ENCODE assay signal across 14 cellular contexts in the genomic region with DNA sequence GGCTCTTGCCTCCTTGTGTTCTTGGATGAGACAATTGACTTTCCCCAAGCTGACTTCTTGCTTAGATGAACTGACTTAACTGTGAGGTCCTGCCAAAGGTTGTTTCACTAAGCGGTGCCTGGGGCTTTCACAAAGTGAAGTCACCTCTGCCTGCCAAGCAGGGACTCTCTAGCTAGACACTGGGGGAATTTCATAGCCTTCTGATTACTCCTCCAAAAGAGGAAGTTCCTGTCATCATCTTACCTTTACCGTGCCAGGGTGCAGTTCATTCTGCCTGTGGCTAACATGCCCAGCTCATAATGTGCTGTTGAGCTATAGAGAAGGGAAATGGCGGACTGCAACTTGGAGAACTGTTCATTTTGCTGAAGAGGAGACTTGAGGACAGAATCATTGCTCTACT.
A peak's percentile ranks its signal among the peaks of the same experiment; 100 is the strongest.
DNase-seq lines count a peak whose midpoint lies in the region; ATAC-seq, FAIRE-seq and TF ChIP-seq lines count a peak whose summit lies in the region.
"Had no signal": no experiment of that assay in that cellular context is flagged by ENCODE, and none has a peak within 500 bp of the region (broad histone marks: within the 10 kb centered on the region; RNA-seq: fewer than 3 reads in every experiment).

No MANE protein-coding gene starts in this region.

- peaks cover 2% of the 10 kb centered on the region for H3K36me3 ChIP-seq in bronchial epithelial cell (ENCODE audit: control insufficient read depth, insufficient read depth, low read length)
- H3K36me3 ChIP-seq in A673 (ENCODE audit: insufficient read depth, low read length, poor library complexity, severe bottlenecking): no peaks in the 10 kb centered on the region
- H3K36me3 ChIP-seq: Peyer's patch, tibial nerve had no signal

- TF ChIP-seq CTCF in bronchial epithelial cell (IDR thresholded peaks at IDR 0.05; ENCODE audit: insufficient read depth, low read length, severe bottlenecking): no peak
- TF ChIP-seq CTCF in A673 (conservative IDR thresholded peaks at IDR 0.05; ENCODE audit: low read depth, low read length): no peak

- ATAC-seq in GM18858 (IDR thresholded peaks at IDR 0.05; ENCODE audit: unreplicated experiment) (peak; percentile 98), GM21515 (IDR thresholded peaks at IDR 0.05; ENCODE audit: unreplicated experiment) (peak; percentile 82), HG03064 (IDR thresholded peaks at IDR 0.05; ENCODE audit: low read depth, unreplicated experiment) (peak; percentile 91)
- ATAC-seq: body of pancreas had no signal

- no peaks in the 10 kb centered on the region for H3K9me3 ChIP-seq in A673 (ENCODE audit: low read depth, low read length, poor library complexity, severe bottlenecking)
- H3K9me3 ChIP-seq: body of pancreas, Peyer's patch, tibial nerve had no signal

- POLR2A ChIA-PET in A673 (lab: Charles Lee; ENCODE audit: low non-redundant PET): no interaction called here

- H3K4me3 ChIP-seq in bronchial epithelial cell (ENCODE audit: low read depth, low read length) (peak overlapping the region; percentile 42), A673 (ENCODE audit: low read depth, low read length, poor library complexity, severe bottlenecking) (no peak overlapping the region)
- H3K4me3 ChIP-seq: body of pancreas, Peyer's patch, tibial nerve had no signal

- H3K27me3 ChIP-seq in bronchial epithelial cell (ENCODE audit: control insufficient read depth, insufficient read depth, low read length): no peaks in the 10 kb centered on the region
- no peaks in the 10 kb centered on the region for H3K27me3 ChIP-seq in A673 (replicated peaks; ENCODE audit: insufficient read depth, low read depth, low read length, poor library complexity)
- H3K27me3 ChIP-seq: body of pancreas, Peyer's patch, tibial nerve had no signal

- H3K27ac ChIP-seq in A673 (ENCODE audit: low read depth, low read length, poor library complexity, severe bottlenecking): no peak overlapping the region
- H3K27ac ChIP-seq: body of pancreas, Peyer's patch had no signal

- peaks cover 31% of the 10 kb centered on the region for H3K4me1 ChIP-seq in A673 (ENCODE audit: insufficient read depth, low read length, poor library complexity, severe bottlenecking)
- H3K4me1 ChIP-seq: Peyer's patch had no signal

- DNase-seq in bronchial epithelial cell (ENCODE audit: low read depth): peak; percentile 89
- no peak for DNase-seq in A673 (ENCODE audit: low spot score)
- DNase-seq in CD1c-positive myeloid dendritic cell (ENCODE audit: extremely low spot score): no peak
- no peak for DNase-seq in DMS53 (lab: John Stamatoyannopoulos, UW)
- DNase-seq in frontal cortex (ENCODE audit: low spot score in 2 of 2): no peak
- DNase-seq: activated T-cell treated with anti-CD3 and anti-CD28 coated beads, Interleukin-2, amount 50 U/mL, for 1 hour; body of pancreas; CD4-positive, CD25-positive, alpha-beta regulatory T cell; NCI-H1092 treated with DMSO at 0.1 percent for 48 hours; Peyer's patch had no signal

- intact Hi-C loops in A673 (cut with micrococcal nuclease; ENCODE audit: unreplicated experiment): no loop called here

- FAIRE-seq in bronchial epithelial cell (lab: Jason Lieb, UNC) (no peak), frontal cortex (lab: Jason Lieb, UNC) (no peak)

- no TSS peak for BruUV-seq in A673 (replicated peaks; lab: Mats Ljungman, UMichigan)

- CTCF ChIA-PET in A673 (lab: Charles Lee): no interaction called here
